ENCODE assay signal across 10 cellular contexts in the genomic region with DNA sequence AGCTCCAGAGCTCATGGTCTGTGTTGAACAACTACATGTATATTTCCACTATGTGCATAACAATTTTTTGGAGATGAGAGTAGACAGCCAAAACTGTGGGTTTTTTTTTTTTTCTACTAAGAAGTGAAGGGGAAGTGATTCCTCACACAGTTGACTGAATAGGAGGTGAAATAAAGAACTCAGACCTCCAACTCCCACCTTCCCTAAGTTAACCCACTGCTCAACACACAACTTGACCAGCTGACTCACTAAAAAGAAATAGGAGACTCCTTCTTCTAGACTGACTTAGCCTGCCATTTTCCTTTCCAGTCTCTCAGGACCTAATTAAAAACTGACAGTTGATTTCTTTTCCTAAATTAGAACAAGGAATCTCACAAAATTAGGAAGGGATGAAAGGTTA. TPM values are rescaled to one million over a fixed set of nuclear protein-coding genes. Genes with fewer than 3 reads are reported as not detected.
DNase-seq lines count a peak whose midpoint lies in the region; ATAC-seq and TF ChIP-seq lines count a peak whose summit lies in the region.
"Had no signal": no experiment of that assay in that cellular context is flagged by ENCODE, and none has a peak within 500 bp of the region (broad histone marks: within the 10 kb centered on the region; RNA-seq: fewer than 3 reads in every experiment).

No MANE protein-coding gene starts in this region.

- CTCF ChIA-PET in SK-N-SH (lab: Yijun Ruan, JAX) = interaction anchor here (1.1 to 1.9 kb wide), 3 partner anchors 57 to 101 kb away, joined by 3 to 6 read pairs (median 5); no protein-coding TSS in a partner anchor

- H3K4me1 ChIP-seq in SK-N-SH (ENCODE audit: control insufficient read depth in 1 of 2, insufficient read depth in 2 of 2, low read depth in 1 of 2, low read length in 1 of 2) = peaks cover 0 to 11% of the 10 kb centered on the region in 2 experiments; a peak in 3 of 4 replicates

- TF ChIP-seq EP300 in SK-N-SH (IDR thresholded peaks at IDR 0.05; ENCODE audit: borderline replicate concordance in 1 of 2, low read depth in 1 of 2, low read length in 1 of 2) = no peak

- H3K79me2 ChIP-seq in SK-N-SH (ENCODE audit: insufficient read depth) = peaks cover 48% of the 10 kb centered on the region

- H2AFZ ChIP-seq in SK-N-SH (ENCODE audit: low read depth) = no peak overlapping the region

- H3K36me3 Mint-ChIP-seq in chondrocyte (ENCODE audit: low read depth) (peaks cover 15% of the 10 kb centered on the region), progenitor cell of endocrine pancreas (ENCODE audit: insufficient read depth) (peaks cover 13% of the 10 kb centered on the region)

- H3K4me2 ChIP-seq in SK-N-SH = peak overlapping the region; percentile 93

- DNase-seq in SK-N-SH (no peak), MV-4-11 (lab: John Stamatoyannopoulos, UW) (peak; percentile 64), chondrocyte (ENCODE audit: low spot score) (no peak), progenitor cell of endocrine pancreas (ENCODE audit: low spot score, unreplicated experiment) (no peak), kidney tubule cell (ENCODE audit: low spot score) (no peak), left cardiac atrium (no peak), SHP77 (lab: John Stamatoyannopoulos, UW) (no peak)
- DNase-seq: heart left ventricle, NCI-H1417 treated with DMSO at 0.1 percent for 48 hours had no signal

- no peak for TF ChIP-seq RAD21 in SK-N-SH (IDR thresholded peaks at IDR 0.05; ENCODE audit: low read length)

- H3K27ac Mint-ChIP-seq in chondrocyte (ENCODE audit: unreplicated experiment) (no peak overlapping the region), progenitor cell of endocrine pancreas (no peak overlapping the region)

- H3K4me3 Mint-ChIP-seq in chondrocyte (ENCODE audit: unreplicated experiment) = peak overlapping the region; percentile 99
- H3K4me3 Mint-ChIP-seq in progenitor cell of endocrine pancreas (ENCODE audit: low read depth) = peak overlapping the region; percentile 3

- H4K20me1 ChIP-seq in SK-N-SH (ENCODE audit: insufficient read depth) = peaks cover 23% of the 10 kb centered on the region; the same call in 1 of the 2 replicates

- peak overlapping the region; percentile 97 to 99; a peak in 3 of 4 replicates for H3K4me3 ChIP-seq in SK-N-SH (ENCODE audit: low read depth in 2 of 2, low read length in 1 of 2)

- no peaks in the 10 kb centered on the region for H3K9me3 ChIP-seq in SK-N-SH

- peaks cover 30% of the 10 kb centered on the region for H3K4me1 Mint-ChIP-seq in chondrocyte (ENCODE audit: low read depth)
- peaks cover 19% of the 10 kb centered on the region for H3K4me1 Mint-ChIP-seq in progenitor cell of endocrine pancreas (ENCODE audit: low read depth)

- POLR2A ChIA-PET in SK-N-SH (lab: Yijun Ruan, JAX) = no interaction called here

- peaks cover 7% of the 10 kb centered on the region for H3F3A ChIP-seq in SK-N-SH (replicated peaks; ENCODE audit: insufficient read depth)

- no peaks in the 10 kb centered on the region for H3K9me2 ChIP-seq in SK-N-SH

- no peak for TF ChIP-seq CTCF in SK-N-SH (IDR thresholded peaks at IDR 0.05)
- no peak for TF ChIP-seq CTCF in chondrocyte (IDR thresholded peaks at IDR 0.05)
- TF ChIP-seq CTCF in progenitor cell of endocrine pancreas (IDR thresholded peaks at IDR 0.05; ENCODE audit: unreplicated experiment) = no peak

- ATAC-seq in SK-N-SH treated with all-trans-retinoic acid at 6 μM for 48 hours (no peak), left cardiac atrium (no peak)
- ATAC-seq: heart left ventricle had no signal

- intact Hi-C loops in left cardiac atrium (cut with DNase I) = no loop called here

- peaks cover 35 to 38% of the 10 kb centered on the region in 2 experiments for H3K36me3 ChIP-seq in SK-N-SH (replicated peaks in 1 of 2; ENCODE audit: control insufficient read depth in 1 of 2, insufficient read depth in 2 of 2, low read length in 1 of 2)

- H3K9ac ChIP-seq in SK-N-SH = peak overlapping the region; percentile 91; the same call in 1 of the 2 replicates

- H3K27ac ChIP-seq in SK-N-SH (ENCODE audit: low read depth in 2 of 2, low read length in 1 of 2) = no peak overlapping the region

- no peaks in the 10 kb centered on the region for H3K27me3 ChIP-seq in SK-N-SH (ENCODE audit: insufficient read depth)
- H3K27me3 ChIP-seq: heart left ventricle had no signal

- H3K27me3 Mint-ChIP-seq in chondrocyte (ENCODE audit: low read depth) (no peaks in the 10 kb centered on the region), progenitor cell of endocrine pancreas (no peaks in the 10 kb centered on the region)

- H3K9me3 Mint-ChIP-seq in chondrocyte (ENCODE audit: low read depth) (no peaks in the 10 kb centered on the region), progenitor cell of endocrine pancreas (ENCODE audit: low read depth) (peaks cover 2% of the 10 kb centered on the region)

TF ChIP-seq in SK-N-SH, 30 proteins besides CTCF, POLR2A, EP300 and RAD21:
- no peak for TF ChIP-seq TAF1 (IDR thresholded peaks at IDR 0.05; ENCODE audit: borderline replicate concordance, low read depth, low read length)

TF ChIP-seq in SK-N-SH treated with all-trans-retinoic acid at 6 μM for 48 hours, 23 proteins besides CTCF, POLR2A, EP300 and RAD21:
- TF ChIP-seq, protein P1, sequence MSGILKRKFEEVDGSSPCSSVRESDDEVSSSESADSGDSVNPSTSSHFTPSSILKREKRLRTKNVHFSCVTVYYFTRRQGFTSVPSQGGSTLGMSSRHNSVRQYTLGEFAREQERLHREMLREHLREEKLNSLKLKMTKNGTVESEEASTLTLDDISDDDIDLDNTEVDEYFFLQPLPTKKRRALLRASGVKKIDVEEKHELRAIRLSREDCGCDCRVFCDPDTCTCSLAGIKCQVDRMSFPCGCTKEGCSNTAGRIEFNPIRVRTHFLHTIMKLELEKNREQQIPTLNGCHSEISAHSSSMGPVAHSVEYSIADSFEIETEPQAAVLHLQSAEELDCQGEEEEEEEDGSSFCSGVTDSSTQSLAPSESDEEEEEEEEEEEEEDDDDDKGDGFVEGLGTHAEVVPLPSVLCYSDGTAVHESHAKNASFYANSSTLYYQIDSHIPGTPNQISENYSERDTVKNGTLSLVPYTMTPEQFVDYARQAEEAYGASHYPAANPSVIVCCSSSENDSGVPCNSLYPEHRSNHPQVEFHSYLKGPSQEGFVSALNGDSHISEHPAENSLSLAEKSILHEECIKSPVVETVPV (CRISPR knock-in tag; IDR thresholded peaks at IDR 0.05) = no peak
- TF ChIP-seq BACH2 (CRISPR knock-in tag; IDR thresholded peaks at IDR 0.05; ENCODE audit: borderline replicate concordance) (no peak), CSDC2 (CRISPR knock-in tag; IDR thresholded peaks at IDR 0.05) (no peak), GLIS3 (CRISPR knock-in tag; IDR thresholded peaks at IDR 0.05) (no peak), TCF4 (CRISPR knock-in tag; IDR thresholded peaks at IDR 0.05; ENCODE audit: borderline replicate concordance) (no peak), ZNF8 (CRISPR knock-in tag; IDR thresholded peaks at IDR 0.05) (no peak), ISL1 (CRISPR knock-in tag; IDR thresholded peaks at IDR 0.05) (no peak), SNAI2 (CRISPR knock-in tag; IDR thresholded peaks at IDR 0.05) (no peak), ARNTL (CRISPR knock-in tag; IDR thresholded peaks at IDR 0.05; ENCODE audit: borderline replicate concordance, low read depth) (no peak)

RNA-seq across cellular contexts. Expression of a gene that starts 1.7 kb away (rescaled TPM):
- 132 and 196 TPM in 2 replicates for polyA plus RNA-seq in SK-N-SH (2012; rRNA removed)
- polyA plus RNA-seq in SK-N-SH (2012; cell fraction: cytosol; rRNA removed) = 113 and 128 TPM in 2 replicates
- polyA plus RNA-seq in SK-N-SH (2012; cell fraction: nucleus; rRNA removed) = 163 and 273 TPM in 2 replicates
- total RNA-seq in chondrocyte (90.1 to 103 TPM (median 96.1 TPM) in 3 replicates), progenitor cell of endocrine pancreas (189 and 200 TPM in 2 replicates), left cardiac atrium (100 to 1,000 TPM in 1 of 2 donors, 10 to 100 TPM in 1; 90.0 to 104 TPM)

RNA-seq across cellular contexts. Expression of a gene that starts 33.4 kb away (rescaled TPM):
- 27.0 and 34.2 TPM in 2 replicates for polyA plus RNA-seq in SK-N-SH (2012; rRNA removed)
- polyA plus RNA-seq in SK-N-SH (2012; cell fraction: cytosol; rRNA removed) = 21.0 and 21.9 TPM in 2 replicates
- polyA plus RNA-seq in SK-N-SH (2012; cell fraction: nucleus; rRNA removed) = 122 and 135 TPM in 2 replicates
- total RNA-seq in chondrocyte (33.0 to 36.7 TPM (median 35.8 TPM) in 3 replicates), progenitor cell of endocrine pancreas (200 and 209 TPM in 2 replicates), left cardiac atrium (10 to 100 TPM; 20.1 to 20.3 TPM)

RNA-seq across cellular contexts. Expression of a gene that starts 41.6 kb away (rescaled TPM):
- polyA plus RNA-seq in SK-N-SH (2012; rRNA removed) = 5.1 and 8.1 TPM in 2 replicates
- polyA plus RNA-seq in SK-N-SH (2012; cell fraction: cytosol; rRNA removed) = 7.3 and 9.4 TPM in 2 replicates
- 4.2 and 4.9 TPM in 2 replicates for polyA plus RNA-seq in SK-N-SH (2012; cell fraction: nucleus; rRNA removed)
- total RNA-seq in chondrocyte (0.17 to 1.5 TPM (median 0.49 TPM) in 3 replicates), progenitor cell of endocrine pancreas (7.4 and 8.0 TPM in 2 replicates), left cardiac atrium (1 to 10 TPM; 3.1 to 7.7 TPM)
